Comparison of ENCODE assay signal across 15 cellular contexts in genomic region chr7:29033584-29033983, GRCh38.
DNase-seq lines count a peak whose midpoint lies in the region; ATAC-seq and TF ChIP-seq lines count a peak whose summit lies in the region.
"Had no signal": no experiment of that assay in that cellular context is flagged by ENCODE, and none has a peak within 500 bp of the region (broad histone marks: within the 10 kb centered on the region; RNA-seq: fewer than 3 reads in every experiment).

No MANE protein-coding gene starts in this region.

- H3K27ac Mint-ChIP-seq in natural killer cell = peak overlapping the region; percentile 3 to 74
- H3K27ac Mint-ChIP-seq in natural killer cell treated with Interleukin-12 subunit alpha and Interleukin-12 subunit beta and Interleukin-15 and Interleukin-18, amount 100 ng/mL, for 72 hours = no peak overlapping the region
- H3K27ac Mint-ChIP-seq in nephron progenitor cell = peak overlapping the region; percentile 53
- H3K27ac Mint-ChIP-seq in activated naive CD4-positive, alpha-beta T cell treated with anti-CD3 and anti-CD28 coated beads for 36 hours = no peak overlapping the region

- ATAC-seq in natural killer cell (no peak), left cardiac atrium (peak; percentile 50 to 87)
- ATAC-seq in natural killer cell treated with Interleukin-12 subunit alpha and Interleukin-12 subunit beta and Interleukin-15 and Interleukin-18, amount 100 ng/mL, for 72 hours = no peak
- ATAC-seq: K562 had no signal

- no peaks in the 10 kb centered on the region for H3K27me3 Mint-ChIP-seq in natural killer cell (ENCODE audit: low read depth in 2 of 2)
- H3K27me3 Mint-ChIP-seq in natural killer cell treated with Interleukin-12 subunit alpha and Interleukin-12 subunit beta and Interleukin-15 and Interleukin-18, amount 100 ng/mL, for 72 hours = peaks cover 0 to 4% of the 10 kb centered on the region in 2 donors
- H3K27me3 Mint-ChIP-seq in nephron progenitor cell (ENCODE audit: low read depth, poor library complexity) = peaks cover 3% of the 10 kb centered on the region
- no peaks in the 10 kb centered on the region for H3K27me3 Mint-ChIP-seq in activated naive CD4-positive, alpha-beta T cell treated with anti-CD3 and anti-CD28 coated beads for 36 hours (ENCODE audit: low read depth)

- CTCF ChIA-PET in activated naive CD4-positive, alpha-beta T cell treated with anti-CD3 and anti-CD28 coated beads for 36 hours (lab: Charles Lee) = interaction anchor here (1.4 to 2.0 kb wide), 2 partner anchors 106 to 111 kb away, joined by 5 read pairs; no protein-coding TSS in a partner anchor

- H3K9me3 Mint-ChIP-seq in natural killer cell = peaks cover 0 to 3% of the 10 kb centered on the region in 2 donors
- no peaks in the 10 kb centered on the region for H3K9me3 Mint-ChIP-seq in natural killer cell treated with Interleukin-12 subunit alpha and Interleukin-12 subunit beta and Interleukin-15 and Interleukin-18, amount 100 ng/mL, for 72 hours
- peaks cover 9% of the 10 kb centered on the region for H3K9me3 Mint-ChIP-seq in nephron progenitor cell
- no peaks in the 10 kb centered on the region for H3K9me3 Mint-ChIP-seq in activated naive CD4-positive, alpha-beta T cell treated with anti-CD3 and anti-CD28 coated beads for 36 hours

- DNase-seq in natural killer cell (no peak), left cardiac atrium (no peak), nephron progenitor cell (no peak), DMS114 treated with DMSO at 0.1 percent for 48 hours (lab: John Stamatoyannopoulos, UW; ENCODE audit: unreplicated experiment) (no peak), ureter (ENCODE audit: low spot score) (no peak)
- DNase-seq in natural killer cell treated with Interleukin-12 subunit alpha and Interleukin-12 subunit beta and Interleukin-15 and Interleukin-18, amount 100 ng/mL, for 72 hours (ENCODE audit: low spot score) = no peak
- no peak for DNase-seq in activated naive CD4-positive, alpha-beta T cell treated with anti-CD3 and anti-CD28 coated beads for 36 hours
- DNase-seq: DND-41, NCI-H1417 treated with DMSO at 0.1 percent for 48 hours, NCI-H187 treated with DMSO at 0.1 percent for 48 hours, NCI-H226, NCI-H524, PC-9, SJCRH30 had no signal

- H3K4me3 Mint-ChIP-seq in natural killer cell (peak overlapping the region; percentile 49), nephron progenitor cell (no peak overlapping the region)
- H3K4me3 Mint-ChIP-seq in natural killer cell treated with Interleukin-12 subunit alpha and Interleukin-12 subunit beta and Interleukin-15 and Interleukin-18, amount 100 ng/mL, for 72 hours = no peak overlapping the region
- H3K4me3 Mint-ChIP-seq in activated naive CD4-positive, alpha-beta T cell treated with anti-CD3 and anti-CD28 coated beads for 36 hours = no peak overlapping the region

- intact Hi-C loops in natural killer cell (cut with micrococcal nuclease) = no loop called here
- intact Hi-C loops in left cardiac atrium (cut with DNase I) = loop anchor here in 1 of 2 donors (10.0 kb wide), 1 partner anchor 51 kb away; no protein-coding TSS in a partner anchor
- intact Hi-C loops in activated naive CD4-positive, alpha-beta T cell treated with anti-CD3 and anti-CD28 coated beads for 36 hours (cut with micrococcal nuclease) = no loop called here

- TF ChIP-seq CTCF in natural killer cell (IDR thresholded peaks at IDR 0.05) (no peak), nephron progenitor cell (IDR thresholded peaks at IDR 0.05) (no peak)

- H3K4me1 Mint-ChIP-seq in natural killer cell (peaks cover 32 to 38% of the 10 kb centered on the region in 2 donors), nephron progenitor cell (peaks cover 53% of the 10 kb centered on the region)
- H3K4me1 Mint-ChIP-seq in natural killer cell treated with Interleukin-12 subunit alpha and Interleukin-12 subunit beta and Interleukin-15 and Interleukin-18, amount 100 ng/mL, for 72 hours (ENCODE audit: low read depth in 2 of 2) = peaks cover 25 to 32% of the 10 kb centered on the region in 2 donors
- peaks cover 9% of the 10 kb centered on the region for H3K4me1 Mint-ChIP-seq in activated naive CD4-positive, alpha-beta T cell treated with anti-CD3 and anti-CD28 coated beads for 36 hours (ENCODE audit: low read depth)

- no peaks in the 10 kb centered on the region for H3K36me3 Mint-ChIP-seq in natural killer cell
- H3K36me3 Mint-ChIP-seq in natural killer cell treated with Interleukin-12 subunit alpha and Interleukin-12 subunit beta and Interleukin-15 and Interleukin-18, amount 100 ng/mL, for 72 hours = no peaks in the 10 kb centered on the region
- H3K36me3 Mint-ChIP-seq in nephron progenitor cell (ENCODE audit: low read depth) = peaks cover 18% of the 10 kb centered on the region
- no peaks in the 10 kb centered on the region for H3K36me3 Mint-ChIP-seq in activated naive CD4-positive, alpha-beta T cell treated with anti-CD3 and anti-CD28 coated beads for 36 hours (ENCODE audit: low read depth)

Comparison
In these comparisons a context has a peak if more than half of its experiments do, and no peak if none do; other contexts are left out.
1. H3K27ac Mint-ChIP-seq: peak in natural killer cell (2 of 2) and nephron progenitor cell (single experiment); none in natural killer cell treated with Interleukin-12 subunit alpha and Interleukin-12 subunit beta and Interleukin-15 and Interleukin-18, amount 100 ng/mL, for 72 hours (0 of 2) and activated naive CD4-positive, alpha-beta T cell treated with anti-CD3 and anti-CD28 coated beads for 36 hours (single experiment).
2. ATAC-seq: peak in left cardiac atrium (2 of 2); none in natural killer cell (0 of 3) and natural killer cell treated with Interleukin-12 subunit alpha and Interleukin-12 subunit beta and Interleukin-15 and Interleukin-18, amount 100 ng/mL, for 72 hours (0 of 2).